ENCODE assay signal across 1 cellular context in genomic region chr16:70746708-70747424, GRCh38.
A peak's percentile ranks its signal among the peaks of the same experiment; 100 is the strongest.
TF ChIP-seq lines count a peak whose summit lies in the region.

No MANE protein-coding gene starts in this region.

TF ChIP-seq in HepG2, 621 proteins besides CTCF, POLR2A, EP300 and RAD21 (continued from another document and continues in another):
- TF ChIP-seq EZH2 (conservative IDR thresholded peaks at IDR 0.05; ENCODE audit: low read depth, low read length): no peak
- peak; percentile 88 for TF ChIP-seq ZFX (CRISPR knock-in tag; IDR thresholded peaks at IDR 0.05; ENCODE audit: low read depth)
- TF ChIP-seq IRF2 (CRISPR knock-in tag; IDR thresholded peaks at IDR 0.05): peak; percentile 66; the same call in 1 of the 2 replicates
- TF ChIP-seq KDM2A (CRISPR knock-in tag; IDR thresholded peaks at IDR 0.05; ENCODE audit: borderline replicate concordance, low read depth): no peak
- peak; percentile 92 for TF ChIP-seq MED1 (CRISPR knock-in tag; IDR thresholded peaks at IDR 0.05)
- TF ChIP-seq ZNF513 (CRISPR knock-in tag; conservative IDR thresholded peaks at IDR 0.05): no peak
- no peak for TF ChIP-seq ZNF672 (CRISPR knock-in tag; IDR thresholded peaks at IDR 0.05)
- TF ChIP-seq E2F5 (CRISPR knock-in tag; conservative IDR thresholded peaks at IDR 0.05): no peak
- no peak for TF ChIP-seq RORA (CRISPR knock-in tag; IDR thresholded peaks at IDR 0.05)
- TF ChIP-seq PBX3 (CRISPR knock-in tag; IDR thresholded peaks at IDR 0.05; ENCODE audit: borderline replicate concordance): no peak
- TF ChIP-seq, protein P1, sequence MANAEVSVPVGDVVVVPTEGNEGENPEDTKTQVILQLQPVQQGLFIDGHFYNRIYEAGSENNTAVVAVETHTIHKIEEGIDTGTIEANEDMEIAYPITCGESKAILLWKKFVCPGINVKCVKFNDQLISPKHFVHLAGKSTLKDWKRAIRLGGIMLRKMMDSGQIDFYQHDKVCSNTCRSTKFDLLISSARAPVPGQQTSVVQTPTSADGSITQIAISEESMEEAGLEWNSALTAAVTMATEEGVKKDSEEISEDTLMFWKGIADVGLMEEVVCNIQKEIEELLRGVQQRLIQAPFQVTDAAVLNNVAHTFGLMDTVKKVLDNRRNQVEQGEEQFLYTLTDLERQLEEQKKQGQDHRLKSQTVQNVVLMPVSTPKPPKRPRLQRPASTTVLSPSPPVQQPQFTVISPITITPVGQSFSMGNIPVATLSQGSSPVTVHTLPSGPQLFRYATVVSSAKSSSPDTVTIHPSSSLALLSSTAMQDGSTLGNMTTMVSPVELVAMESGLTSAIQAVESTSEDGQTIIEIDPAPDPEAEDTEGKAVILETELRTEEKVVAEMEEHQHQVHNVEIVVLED (CRISPR knock-in tag; IDR thresholded peaks at IDR 0.05; ENCODE audit: borderline replicate concordance): no peak; the same call in 1 of the 2 replicates
- no peak for TF ChIP-seq ARHGAP35 (CRISPR knock-in tag; IDR thresholded peaks at IDR 0.05; ENCODE audit: borderline replicate concordance)
- TF ChIP-seq ATF7 (IDR thresholded peaks at IDR 0.05): peak; percentile 81
- TF ChIP-seq ATF7 (CRISPR knock-in tag; IDR thresholded peaks at IDR 0.05): peak; percentile 98
- TF ChIP-seq ZMYM4 (CRISPR knock-in tag; IDR thresholded peaks at IDR 0.05): peak; percentile 49; the same call in 1 of the 2 replicates
- TF ChIP-seq, protein P2, sequence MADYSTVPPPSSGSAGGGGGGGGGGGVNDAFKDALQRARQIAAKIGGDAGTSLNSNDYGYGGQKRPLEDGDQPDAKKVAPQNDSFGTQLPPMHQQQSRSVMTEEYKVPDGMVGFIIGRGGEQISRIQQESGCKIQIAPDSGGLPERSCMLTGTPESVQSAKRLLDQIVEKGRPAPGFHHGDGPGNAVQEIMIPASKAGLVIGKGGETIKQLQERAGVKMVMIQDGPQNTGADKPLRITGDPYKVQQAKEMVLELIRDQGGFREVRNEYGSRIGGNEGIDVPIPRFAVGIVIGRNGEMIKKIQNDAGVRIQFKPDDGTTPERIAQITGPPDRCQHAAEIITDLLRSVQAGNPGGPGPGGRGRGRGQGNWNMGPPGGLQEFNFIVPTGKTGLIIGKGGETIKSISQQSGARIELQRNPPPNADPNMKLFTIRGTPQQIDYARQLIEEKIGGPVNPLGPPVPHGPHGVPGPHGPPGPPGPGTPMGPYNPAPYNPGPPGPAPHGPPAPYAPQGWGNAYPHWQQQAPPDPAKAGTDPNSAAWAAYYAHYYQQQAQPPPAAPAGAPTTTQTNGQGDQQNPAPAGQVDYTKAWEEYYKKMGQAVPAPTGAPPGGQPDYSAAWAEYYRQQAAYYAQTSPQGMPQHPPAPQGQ (CRISPR knock-in tag; IDR thresholded peaks at IDR 0.05; ENCODE audit: borderline replicate concordance): no peak
- TF ChIP-seq ZBTB3 (CRISPR knock-in tag; IDR thresholded peaks at IDR 0.05; ENCODE audit: borderline replicate concordance, low read depth): 0 out of 2 replicates have a peak, but pooled peaks have one; percentile 29
- no peak; the same call in 1 of the 2 replicates for TF ChIP-seq NR1H2 (CRISPR knock-in tag; IDR thresholded peaks at IDR 0.05; ENCODE audit: borderline replicate concordance, low read depth)
- peak; percentile 8 for TF ChIP-seq PCBP2 (optimal IDR thresholded peaks at IDR 0.05; ENCODE audit: low read depth, low read length, poor library complexity, severe bottlenecking)
- no peak for TF ChIP-seq SP1 (IDR thresholded peaks at IDR 0.05)
- peak; percentile 29; the same call in 1 of the 2 replicates for TF ChIP-seq SP1 (CRISPR knock-in tag; IDR thresholded peaks at IDR 0.05)
- TF ChIP-seq UBTF (CRISPR knock-in tag; IDR thresholded peaks at IDR 0.05): peak; percentile 94
- TF ChIP-seq, protein P3, sequence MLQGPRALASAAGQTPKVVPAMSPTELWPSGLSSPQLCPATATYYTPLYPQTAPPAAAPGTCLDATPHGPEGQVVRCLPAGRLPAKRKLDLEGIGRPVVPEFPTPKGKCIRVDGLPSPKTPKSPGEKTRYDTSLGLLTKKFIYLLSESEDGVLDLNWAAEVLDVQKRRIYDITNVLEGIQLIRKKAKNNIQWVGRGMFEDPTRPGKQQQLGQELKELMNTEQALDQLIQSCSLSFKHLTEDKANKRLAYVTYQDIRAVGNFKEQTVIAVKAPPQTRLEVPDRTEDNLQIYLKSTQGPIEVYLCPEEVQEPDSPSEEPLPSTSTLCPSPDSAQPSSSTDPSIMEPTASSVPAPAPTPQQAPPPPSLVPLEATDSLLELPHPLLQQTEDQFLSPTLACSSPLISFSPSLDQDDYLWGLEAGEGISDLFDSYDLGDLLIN (CRISPR knock-in tag; IDR thresholded peaks at IDR 0.05; ENCODE audit: borderline replicate concordance): no peak; the same call in 1 of the 2 replicates
- TF ChIP-seq HOMEZ (CRISPR knock-in tag; IDR thresholded peaks at IDR 0.05; ENCODE audit: low read depth): peak; percentile 84
- TF ChIP-seq ZNF430 (CRISPR knock-in tag; IDR thresholded peaks at IDR 0.05): peak; percentile 97
- TF ChIP-seq, protein P4, sequence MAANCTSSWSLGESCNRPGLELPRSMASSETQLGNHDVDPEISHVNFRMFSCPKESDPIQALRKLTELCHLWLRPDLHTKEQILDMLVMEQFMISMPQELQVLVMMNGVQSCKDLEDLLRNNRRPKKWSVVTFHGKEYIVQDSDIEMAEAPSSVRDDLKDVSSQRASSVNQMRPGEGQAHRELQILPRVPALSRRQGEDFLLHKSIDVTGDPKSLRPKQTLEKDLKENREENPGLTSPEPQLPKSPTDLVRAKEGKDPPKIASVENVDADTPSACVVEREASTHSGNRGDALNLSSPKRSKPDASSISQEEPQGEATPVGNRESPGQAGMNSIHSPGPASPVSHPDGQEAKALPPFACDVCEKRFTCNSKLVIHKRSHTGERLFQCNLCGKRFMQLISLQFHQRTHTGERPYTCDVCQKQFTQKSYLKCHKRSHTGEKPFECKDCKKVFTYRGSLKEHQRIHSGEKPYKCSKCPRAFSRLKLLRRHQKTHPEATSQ (CRISPR knock-in tag; IDR thresholded peaks at IDR 0.05; ENCODE audit: borderline replicate concordance): no peak
- TF ChIP-seq ELF1 (CRISPR knock-in tag; IDR thresholded peaks at IDR 0.05): peak; percentile 83
- TF ChIP-seq, protein P5, sequence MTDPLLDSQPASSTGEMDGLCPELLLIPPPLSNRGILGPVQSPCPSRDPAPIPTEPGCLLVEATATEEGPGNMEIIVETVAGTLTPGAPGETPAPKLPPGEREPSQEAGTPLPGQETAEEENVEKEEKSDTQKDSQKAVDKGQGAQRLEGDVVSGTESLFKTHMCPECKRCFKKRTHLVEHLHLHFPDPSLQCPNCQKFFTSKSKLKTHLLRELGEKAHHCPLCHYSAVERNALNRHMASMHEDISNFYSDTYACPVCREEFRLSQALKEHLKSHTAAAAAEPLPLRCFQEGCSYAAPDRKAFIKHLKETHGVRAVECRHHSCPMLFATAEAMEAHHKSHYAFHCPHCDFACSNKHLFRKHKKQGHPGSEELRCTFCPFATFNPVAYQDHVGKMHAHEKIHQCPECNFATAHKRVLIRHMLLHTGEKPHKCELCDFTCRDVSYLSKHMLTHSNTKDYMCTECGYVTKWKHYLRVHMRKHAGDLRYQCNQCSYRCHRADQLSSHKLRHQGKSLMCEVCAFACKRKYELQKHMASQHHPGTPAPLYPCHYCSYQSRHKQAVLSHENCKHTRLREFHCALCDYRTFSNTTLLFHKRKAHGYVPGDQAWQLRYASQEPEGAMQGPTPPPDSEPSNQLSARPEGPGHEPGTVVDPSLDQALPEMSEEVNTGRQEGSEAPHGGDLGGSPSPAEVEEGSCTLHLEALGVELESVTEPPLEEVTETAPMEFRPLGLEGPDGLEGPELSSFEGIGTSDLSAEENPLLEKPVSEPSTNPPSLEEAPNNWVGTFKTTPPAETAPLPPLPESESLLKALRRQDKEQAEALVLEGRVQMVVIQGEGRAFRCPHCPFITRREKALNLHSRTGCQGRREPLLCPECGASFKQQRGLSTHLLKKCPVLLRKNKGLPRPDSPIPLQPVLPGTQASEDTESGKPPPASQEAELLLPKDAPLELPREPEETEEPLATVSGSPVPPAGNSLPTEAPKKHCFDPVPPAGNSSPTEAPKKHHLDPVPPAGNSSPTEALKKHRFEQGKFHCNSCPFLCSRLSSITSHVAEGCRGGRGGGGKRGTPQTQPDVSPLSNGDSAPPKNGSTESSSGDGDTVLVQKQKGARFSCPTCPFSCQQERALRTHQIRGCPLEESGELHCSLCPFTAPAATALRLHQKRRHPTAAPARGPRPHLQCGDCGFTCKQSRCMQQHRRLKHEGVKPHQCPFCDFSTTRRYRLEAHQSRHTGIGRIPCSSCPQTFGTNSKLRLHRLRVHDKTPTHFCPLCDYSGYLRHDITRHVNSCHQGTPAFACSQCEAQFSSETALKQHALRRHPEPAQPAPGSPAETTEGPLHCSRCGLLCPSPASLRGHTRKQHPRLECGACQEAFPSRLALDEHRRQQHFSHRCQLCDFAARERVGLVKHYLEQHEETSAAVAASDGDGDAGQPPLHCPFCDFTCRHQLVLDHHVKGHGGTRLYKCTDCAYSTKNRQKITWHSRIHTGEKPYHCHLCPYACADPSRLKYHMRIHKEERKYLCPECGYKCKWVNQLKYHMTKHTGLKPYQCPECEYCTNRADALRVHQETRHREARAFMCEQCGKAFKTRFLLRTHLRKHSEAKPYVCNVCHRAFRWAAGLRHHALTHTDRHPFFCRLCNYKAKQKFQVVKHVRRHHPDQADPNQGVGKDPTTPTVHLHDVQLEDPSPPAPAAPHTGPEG (CRISPR knock-in tag; IDR thresholded peaks at IDR 0.05): peak; percentile 21; the same call in 1 of the 2 replicates
- no peak; the same call in 1 of the 2 replicates for TF ChIP-seq ZNF160 (CRISPR knock-in tag; IDR thresholded peaks at IDR 0.05)
- peak; percentile 55; the same call in 1 of the 2 replicates for TF ChIP-seq ZNF878 (CRISPR knock-in tag; IDR thresholded peaks at IDR 0.05)
- TF ChIP-seq, protein P6, sequence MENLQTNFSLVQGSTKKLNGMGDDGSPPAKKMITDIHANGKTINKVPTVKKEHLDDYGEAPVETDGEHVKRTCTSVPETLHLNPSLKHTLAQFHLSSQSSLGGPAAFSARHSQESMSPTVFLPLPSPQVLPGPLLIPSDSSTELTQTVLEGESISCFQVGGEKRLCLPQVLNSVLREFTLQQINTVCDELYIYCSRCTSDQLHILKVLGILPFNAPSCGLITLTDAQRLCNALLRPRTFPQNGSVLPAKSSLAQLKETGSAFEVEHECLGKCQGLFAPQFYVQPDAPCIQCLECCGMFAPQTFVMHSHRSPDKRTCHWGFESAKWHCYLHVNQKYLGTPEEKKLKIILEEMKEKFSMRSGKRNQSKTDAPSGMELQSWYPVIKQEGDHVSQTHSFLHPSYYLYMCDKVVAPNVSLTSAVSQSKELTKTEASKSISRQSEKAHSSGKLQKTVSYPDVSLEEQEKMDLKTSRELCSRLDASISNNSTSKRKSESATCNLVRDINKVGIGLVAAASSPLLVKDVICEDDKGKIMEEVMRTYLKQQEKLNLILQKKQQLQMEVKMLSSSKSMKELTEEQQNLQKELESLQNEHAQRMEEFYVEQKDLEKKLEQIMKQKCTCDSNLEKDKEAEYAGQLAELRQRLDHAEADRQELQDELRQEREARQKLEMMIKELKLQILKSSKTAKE (CRISPR knock-in tag; IDR thresholded peaks at IDR 0.05; ENCODE audit: borderline replicate concordance): peak; percentile 73
- peak; percentile 43; the same call in 1 of the 2 replicates for TF ChIP-seq SAFB2 (CRISPR knock-in tag; IDR thresholded peaks at IDR 0.05; ENCODE audit: borderline replicate concordance, low read depth)
- peak; percentile 95 for TF ChIP-seq GATAD2A (CRISPR knock-in tag; IDR thresholded peaks at IDR 0.05)
